In genomic region chr21:46295996-46296752, GRCh38 we compare ENCODE assay signal across 8 cellular contexts.
A peak's percentile ranks its signal among the peaks of the same experiment; 100 is the strongest.
DNase-seq lines count a peak whose midpoint lies in the region; TF ChIP-seq lines count a peak whose summit lies in the region.

No MANE protein-coding gene starts in this region.

- no peaks in the 10 kb centered on the region for H3F3A ChIP-seq in MM.1S (ENCODE audit: insufficient read depth, low read length)

- H3K9me2 ChIP-seq in MM.1S (replicated peaks; ENCODE audit: insufficient read depth, low read length) = no peaks in the 10 kb centered on the region

- H3K9me3 ChIP-seq in ES-I3 (ENCODE audit: control insufficient read depth, insufficient read depth, low read length) (no peaks in the 10 kb centered on the region), MM.1S (replicated peaks; ENCODE audit: insufficient read depth, low read length) (no peaks in the 10 kb centered on the region)

- peak overlapping the region; percentile 19; the same call in 1 of the 2 replicates for H3K9ac ChIP-seq in ES-I3 (ENCODE audit: low read depth, low read length)
- no peak overlapping the region for H3K9ac ChIP-seq in MM.1S (ENCODE audit: low read length)

- H3K36me3 ChIP-seq in ES-I3 (ENCODE audit: insufficient read depth, low read length) (peaks cover 7% of the 10 kb centered on the region; the same call in 1 of the 2 replicates), MM.1S (replicated peaks; ENCODE audit: insufficient read depth, low read length) (peaks cover 6% of the 10 kb centered on the region; the same call in 1 of the 2 replicates)

- no peak overlapping the region for H3K4me2 ChIP-seq in MM.1S (ENCODE audit: low read depth, low read length)

- no peak overlapping the region for H2AFZ ChIP-seq in MM.1S (ENCODE audit: low read length)

- no peak for TF ChIP-seq CTCF in MM.1S (IDR thresholded peaks at IDR 0.05; ENCODE audit: low read length)

- no peaks in the 10 kb centered on the region for H3K27me3 ChIP-seq in MM.1S (replicated peaks; ENCODE audit: insufficient read depth, low read length)

- no peaks in the 10 kb centered on the region for H3K79me2 ChIP-seq in MM.1S (ENCODE audit: low read length)

- no peaks in the 10 kb centered on the region for H4K20me1 ChIP-seq in MM.1S (ENCODE audit: insufficient read depth, low read length)

- H3K4me1 ChIP-seq in ES-I3 (ENCODE audit: insufficient read depth, low read length) (no peaks in the 10 kb centered on the region; the same call in 1 of the 2 replicates), MM.1S (ENCODE audit: low read length) (no peaks in the 10 kb centered on the region)

- DNase-seq in NOMO-1 treated with dmso at 0.1 percent for 144 hours (lab: John Stamatoyannopoulos, UW; ENCODE audit: unreplicated experiment) (peak; percentile 34), iris pigment epithelial cell (ENCODE audit: low read depth) (peak; percentile 65), MM.1S (no peak), NCI-H510A (lab: John Stamatoyannopoulos, UW) (no peak), inferior parietal cortex (ENCODE audit: extremely low spot score) (no peak)
- DNase-seq in activated naive CD4-positive, alpha-beta T cell treated with Interleukin-2 at 50 U/mL for 16 hours = peak; percentile 65
- DNase-seq in stimulated activated CD4-positive, alpha-beta T cell treated with anti-CD3 and anti-CD28 coated beads, Interleukin-2, amount 100 ng/mL, for 4 hours (ENCODE audit: low read depth) = peak; percentile 50

- no peak overlapping the region for H3K4me3 ChIP-seq in MM.1S (ENCODE audit: low read length)

- H3K27ac ChIP-seq in MM.1S (ENCODE audit: low read length) = no peak overlapping the region

Comparison
In these comparisons a context has a peak if more than half of its experiments do, and no peak if none do; other contexts are left out.
1. DNase-seq: peak in NOMO-1 treated with dmso at 0.1 percent for 144 hours (single experiment), activated naive CD4-positive, alpha-beta T cell treated with Interleukin-2 at 50 U/mL for 16 hours (single experiment), iris pigment epithelial cell (single experiment) and stimulated activated CD4-positive, alpha-beta T cell treated with anti-CD3 and anti-CD28 coated beads, Interleukin-2, amount 100 ng/mL, for 4 hours (single experiment); none in MM.1S (single experiment), NCI-H510A (single experiment) and inferior parietal cortex (single experiment).